In the genomic region with DNA sequence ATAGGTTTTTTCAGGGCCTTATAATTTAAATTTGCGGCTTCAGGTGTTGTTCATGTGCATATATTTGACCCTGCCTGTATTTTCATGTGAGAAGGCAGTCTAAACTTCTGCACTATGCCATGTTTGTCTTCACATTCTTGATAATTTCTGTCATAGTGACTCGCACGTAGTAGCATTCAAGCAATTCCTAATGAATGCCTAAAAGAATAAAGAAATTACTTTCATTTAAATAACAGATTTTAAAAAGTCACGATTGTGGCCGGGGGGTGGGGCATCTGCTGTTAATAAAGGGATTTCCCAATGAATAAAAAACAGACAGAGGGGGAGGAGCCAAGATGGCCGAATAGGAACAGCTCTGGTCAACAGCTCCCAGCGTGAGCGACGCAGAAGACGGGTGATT, we compare ENCODE assay signal across 17 cellular contexts.
DNase-seq lines count a peak whose midpoint lies in the region; ATAC-seq and TF ChIP-seq lines count a peak whose summit lies in the region.
"Had no signal": no experiment of that assay in that cellular context is flagged by ENCODE, and none has a peak within 500 bp of the region (broad histone marks: within the 10 kb centered on the region; RNA-seq: fewer than 3 reads in every experiment).

No MANE protein-coding gene starts in this region.

- peaks cover 17 to 19% of the 10 kb centered on the region in 2 experiments for H3K79me1 ChIP-seq in IMR-90 (ENCODE audit: low read depth in 1 of 2, low read length in 2 of 2)

- H3F3A ChIP-seq in MM.1S (ENCODE audit: insufficient read depth, low read length), result no peaks in the 10 kb centered on the region

- no peaks in the 10 kb centered on the region for H3K9me2 ChIP-seq in MM.1S (replicated peaks; ENCODE audit: insufficient read depth, low read length)

- no peak overlapping the region for H3K56ac ChIP-seq in IMR-90 (ENCODE audit: extremely low read depth, insufficient read depth, low read length)

- H3K14ac ChIP-seq in IMR-90 (replicated peaks; ENCODE audit: low read depth, low read length), result no peak overlapping the region

- H2AK5ac ChIP-seq in IMR-90 (ENCODE audit: low read depth, low read length), result no peak overlapping the region

- H3K4me1 ChIP-seq in IMR-90 (ENCODE audit: control insufficient read depth, insufficient read depth, low read length), result peaks cover 3% of the 10 kb centered on the region; the same call in 1 of the 2 replicates
- no peaks in the 10 kb centered on the region for H3K4me1 ChIP-seq in MM.1S (ENCODE audit: low read length)
- H3K4me1 ChIP-seq: BE2C, sigmoid colon had no signal

- H3K27me3 ChIP-seq in IMR-90 (ENCODE audit: control insufficient read depth, insufficient read depth, low read length) (no peaks in the 10 kb centered on the region), brain microvascular endothelial cell (replicated peaks) (no peaks in the 10 kb centered on the region), MM.1S (replicated peaks; ENCODE audit: insufficient read depth, low read length) (no peaks in the 10 kb centered on the region)
- H3K27me3 ChIP-seq: BE2C, sigmoid colon had no signal

- BruUV-seq in IMR-90 (replicated peaks; lab: Mats Ljungman, UMichigan), result no TSS peak

- H4K20me1 ChIP-seq in IMR-90 (ENCODE audit: insufficient read depth, low read length), result no peaks in the 10 kb centered on the region
- no peaks in the 10 kb centered on the region for H4K20me1 ChIP-seq in MM.1S (ENCODE audit: insufficient read depth, low read length)

- peak overlapping the region; percentile 98 for H2BK5ac ChIP-seq in IMR-90 (ENCODE audit: low read depth, low read length, poor library complexity, severe bottlenecking)

- H2BK15ac ChIP-seq in IMR-90 (ENCODE audit: low read depth, low read length), result no peak overlapping the region

- TF ChIP-seq POLR2A in IMR-90 (IDR thresholded peaks at IDR 0.05; ENCODE audit: low read depth, low read length), result no peak

- in situ Hi-C loops in Caki2 (cut with HindIII; ENCODE audit: low pct_unique_long_range_greater_than_20kb, low sequenced_read_pairs) (no loop called here), IMR-90 (cut with MboI; ENCODE audit: low sequenced_read_pairs) (no loop called here), brain microvascular endothelial cell (cut with HindIII; ENCODE audit: low pct_ligation_motif_present, low sequenced_read_pairs) (no loop called here)

- H2BK120ac ChIP-seq in IMR-90 (ENCODE audit: low read depth, low read length), result no peak overlapping the region

- H2AK9ac ChIP-seq in IMR-90 (replicated peaks; ENCODE audit: low read depth, low read length, poor library complexity), result no peak overlapping the region

- H3K4ac ChIP-seq in IMR-90 (ENCODE audit: low read depth, low read length), result no peak overlapping the region

- H4K5ac ChIP-seq in IMR-90 (ENCODE audit: low read depth, low read length), result no peak overlapping the region

- intact Hi-C loops in IMR-90 (cut with micrococcal nuclease), result no loop called here

- CTCF ChIA-PET in IMR-90 (lab: Yijun Ruan, JAX), result interaction anchor here (0.7 kb wide), 1 partner anchor 18 kb away, joined by 4 read pairs; no protein-coding TSS in a partner anchor

- H2BK20ac ChIP-seq in IMR-90 (ENCODE audit: low read depth, low read length), result no peak overlapping the region

- H4K91ac ChIP-seq in IMR-90 (ENCODE audit: insufficient read depth, low read depth, low read length), result no peak overlapping the region

- H3K4me2 ChIP-seq in IMR-90 (ENCODE audit: low read depth, low read length) (no peak overlapping the region), MM.1S (ENCODE audit: low read depth, low read length) (no peak overlapping the region)

- no peak overlapping the region for H3K18ac ChIP-seq in IMR-90 (ENCODE audit: low read depth, low read length)

- dilution Hi-C loops in IMR-90 (cut with HindIII; ENCODE audit: low sequenced_read_pairs, unreplicated experiment), result no loop called here

- TF ChIP-seq CTCF in IMR-90 (conservative IDR thresholded peaks at IDR 0.05; ENCODE audit: low read depth, low read length) (no peak), brain microvascular endothelial cell (IDR thresholded peaks at IDR 0.05; ENCODE audit: low read depth, low read length, missing control alignments) (no peak), MM.1S (IDR thresholded peaks at IDR 0.05; ENCODE audit: low read length) (no peak)

- H3K9ac ChIP-seq in IMR-90 (ENCODE audit: low read depth, low read length) (no peak overlapping the region), MM.1S (ENCODE audit: low read length) (no peak overlapping the region)

- DNase-seq in Caki2 (ENCODE audit: low read depth) (peak; percentile 26), IMR-90 (peak; percentile 85), brain microvascular endothelial cell (peak; percentile 83), kidney tubule cell (ENCODE audit: low spot score) (peak; percentile 79), MM.1S (no peak), NCI-H1417 (lab: John Stamatoyannopoulos, UW) (no peak), superior temporal gyrus (ENCODE audit: extremely low spot score) (no peak)
- DNase-seq: activated CD4-positive, CD25-positive, alpha-beta regulatory T cell treated with anti-CD3 and anti-CD28 coated beads, Interleukin-2, amount 50 U/mL, for 72 hours; BE2C; DMS 273 treated with DMSO at 0.1 percent for 48 hours; endodermal cell; H7; left ventricle myocardium superior; NCI-H1436 treated with DMSO at 0.1 percent for 48 hours; sigmoid colon; stimulated activated CD4-positive, alpha-beta T cell treated with anti-CD3 and anti-CD28 coated beads, Interleukin-2, amount 100 ng/mL, for 48 hours had no signal

- H3K36me3 ChIP-seq in IMR-90 (ENCODE audit: control insufficient read depth, insufficient read depth, low read length), result no peaks in the 10 kb centered on the region; the same call in 1 of the 2 replicates
- no peaks in the 10 kb centered on the region for H3K36me3 ChIP-seq in brain microvascular endothelial cell (replicated peaks)
- H3K36me3 ChIP-seq in MM.1S (replicated peaks; ENCODE audit: insufficient read depth, low read length), result no peaks in the 10 kb centered on the region
- H3K36me3 ChIP-seq: BE2C had no signal

- peaks cover 4% of the 10 kb centered on the region for H3K9me1 ChIP-seq in IMR-90 (ENCODE audit: insufficient read depth, low read length)

- H3K9me3 ChIP-seq in IMR-90 (ENCODE audit: control insufficient read depth, insufficient read depth, low read length) (no peaks in the 10 kb centered on the region), MM.1S (replicated peaks; ENCODE audit: insufficient read depth, low read length) (no peaks in the 10 kb centered on the region)
- H3K9me3 ChIP-seq: BE2C, sigmoid colon had no signal

- no peak for TF ChIP-seq RAD21 in IMR-90 (IDR thresholded peaks at IDR 0.05; ENCODE audit: low read length)

- POLR2A ChIA-PET in IMR-90 (lab: Charles Lee; ENCODE audit: unreplicated experiment), result no interaction called here

- H3K27ac ChIP-seq in IMR-90 (ENCODE audit: insufficient read depth, low read length), result no peak overlapping the region
- peak overlapping the region; percentile 76 for H3K27ac ChIP-seq in brain microvascular endothelial cell
- H3K27ac ChIP-seq in MM.1S (ENCODE audit: low read length), result no peak overlapping the region
- H3K27ac ChIP-seq: sigmoid colon had no signal

- H3K4me3 ChIP-seq in IMR-90 (ENCODE audit: insufficient read depth, low read depth, low read length) (no peak overlapping the region), brain microvascular endothelial cell (ENCODE audit: low read depth, low read length) (no peak overlapping the region), MM.1S (ENCODE audit: low read length) (no peak overlapping the region)
- H3K4me3 ChIP-seq: sigmoid colon had no signal

- no peaks in the 10 kb centered on the region for H3K79me2 ChIP-seq in MM.1S (ENCODE audit: low read length)

- H3K23ac ChIP-seq in IMR-90 (ENCODE audit: low read depth, low read length), result no peak overlapping the region

- H2AFZ ChIP-seq in IMR-90 (replicated peaks; ENCODE audit: low read length, poor library complexity), result no peak overlapping the region
- H2AFZ ChIP-seq in MM.1S (ENCODE audit: low read length), result no peak overlapping the region

- H4K8ac ChIP-seq in IMR-90 (ENCODE audit: low read depth in 2 of 2, low read length in 2 of 2), result no peak overlapping the region; a peak in 1 of 4 replicates

- ATAC-seq in IMR-90 (ENCODE audit: low read depth), result peak; percentile 97
- no peak for ATAC-seq in GM19455 (IDR thresholded peaks at IDR 0.05; ENCODE audit: unreplicated experiment)
- ATAC-seq: left ventricle myocardium superior had no signal

- WGBS in IMR-90 (ENCODE audit: extremely low coverage in 2 of 2, insufficient read length in 1 of 2), 2 experiments, result no CpG with 5 or more reads among the region's 10 CpGs

TF ChIP-seq in IMR-90, 13 proteins besides CTCF, POLR2A, EP300 and RAD21:
- TF ChIP-seq CEBPB (IDR thresholded peaks at IDR 0.05; ENCODE audit: low read depth, low read length) (no peak), FOS (IDR thresholded peaks at IDR 0.05; ENCODE audit: low read depth, low read length) (no peak), RCOR1 (IDR thresholded peaks at IDR 0.05; ENCODE audit: insufficient replicate concordance, low read length) (no peak), CHD1 (IDR thresholded peaks at IDR 0.05; ENCODE audit: low read depth, low read length) (no peak), BHLHE40 (IDR thresholded peaks at IDR 0.05; ENCODE audit: low read depth, low read length) (peak; percentile 30; the same call in 1 of the 2 replicates), SMC3 (IDR thresholded peaks at IDR 0.05; ENCODE audit: low read depth, low read length) (no peak), NFE2L2 (IDR thresholded peaks at IDR 0.05; ENCODE audit: low read depth, low read length) (no peak)
- TF ChIP-seq, protein P1, sequence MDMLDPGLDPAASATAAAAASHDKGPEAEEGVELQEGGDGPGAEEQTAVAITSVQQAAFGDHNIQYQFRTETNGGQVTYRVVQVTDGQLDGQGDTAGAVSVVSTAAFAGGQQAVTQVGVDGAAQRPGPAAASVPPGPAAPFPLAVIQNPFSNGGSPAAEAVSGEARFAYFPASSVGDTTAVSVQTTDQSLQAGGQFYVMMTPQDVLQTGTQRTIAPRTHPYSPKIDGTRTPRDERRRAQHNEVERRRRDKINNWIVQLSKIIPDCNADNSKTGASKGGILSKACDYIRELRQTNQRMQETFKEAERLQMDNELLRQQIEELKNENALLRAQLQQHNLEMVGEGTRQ (IDR thresholded peaks at IDR 0.05; ENCODE audit: low read depth, low read length), result no peak

Comparison
In these comparisons a context has a peak if more than half of its experiments do, and no peak if none do; other contexts are left out.
1. DNase-seq: peak in Caki2 (single experiment), IMR-90 (single experiment), brain microvascular endothelial cell (single experiment) and kidney tubule cell (single experiment); none in MM.1S (single experiment), NCI-H1417 (0 of 3) and superior temporal gyrus (single experiment).